ENCODE assay signal across 28 cellular contexts in the genomic region with DNA sequence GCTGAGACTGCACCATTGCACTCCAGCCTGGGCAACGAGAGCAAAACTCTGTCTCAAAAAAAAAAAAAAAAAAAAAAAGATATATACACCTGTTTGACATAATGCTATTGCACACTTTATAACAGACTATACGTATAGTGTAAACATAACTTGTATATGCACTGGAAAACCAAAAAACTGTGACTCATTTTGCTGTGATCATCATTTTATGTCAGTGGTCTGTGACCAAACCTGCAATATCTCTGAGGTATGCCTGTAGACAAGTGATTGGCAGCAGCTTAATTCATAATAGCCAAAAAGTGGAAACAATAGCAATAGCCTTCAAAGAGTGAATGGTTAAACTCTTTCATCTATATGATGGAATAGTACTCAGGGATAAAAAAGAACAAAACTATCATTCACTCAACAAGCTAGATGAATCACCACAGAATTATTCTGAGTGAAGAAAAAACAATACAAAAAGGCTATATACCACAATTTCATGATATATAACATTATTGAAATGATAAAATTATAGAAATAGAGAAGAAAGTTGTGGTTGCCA.
"Had no signal": no experiment of that assay in that cellular context is flagged by ENCODE, and none has a peak within 500 bp of the region (broad histone marks: within the 10 kb centered on the region; RNA-seq: fewer than 3 reads in every experiment).

No MANE protein-coding gene starts in this region.

- DNase-seq: naive thymus-derived CD4-positive, alpha-beta T cell; natural killer cell; pancreas; psoas muscle; right cardiac atrium; spleen; stimulated activated CD4-positive, alpha-beta T cell treated with anti-CD3 and anti-CD28 coated beads, Interleukin-12 subunit alpha, Interleukin-12 subunit beta, amount 100 ng/mL, for 4 hours; stimulated activated CD4-positive, alpha-beta T cell treated with anti-CD3 and anti-CD28 coated beads, Interleukin-1b, Interleukin-23, amount 100 ng/mL, for 48 hours; stimulated activated CD4-positive, alpha-beta T cell treated with anti-CD3 and anti-CD28 coated beads, Interleukin-4, amount 100 ng/mL, for 1 hour; stimulated activated CD4-positive, alpha-beta T cell treated with anti-CD3 and anti-CD28 coated beads, Interleukin-4, amount 100 ng/mL, for 4 hours; stimulated activated CD8-positive, alpha-beta memory T cell treated with anti-CD3 and anti-CD28 coated beads, Interleukin-4, amount 100 ng/mL, for 48 hours; stimulated activated naive B cell treated with anti-CD40 and anti-IgM and Interleukin-4, amounts not matched to agents 10 μg/mL and 1 μg/mL and 100 μg/mL, for 72 hours; stimulated activated naive CD4-positive, alpha-beta T cell treated with Interleukin-2 at 50 U/mL for 16 hours; stomach; thyroid gland; trophoblast cell; upper lobe of left lung had no signal

- H3K27me3 Mint-ChIP-seq: progenitor cell of endocrine pancreas; stimulated activated naive B cell treated with anti-CD40 and anti-IgM and Interleukin-4, amounts not matched to agents 10 μg/mL and 1 μg/mL and 100 μg/mL, for 72 hours; stimulated activated naive CD8-positive, alpha-beta T cell treated with anti-CD3 and anti-CD28 coated beads, Interleukin-15, Interleukin-2, amounts not matched to agents 100 ng/mL and 50 ng/mL, for 24 hours had no signal

- ATAC-seq: naive thymus-derived CD4-positive, alpha-beta T cell; natural killer cell; pancreas; psoas muscle; right cardiac atrium; sciatic nerve; stimulated activated naive B cell treated with anti-CD40 and anti-IgM and Interleukin-4, amounts not matched to agents 10 μg/mL and 1 μg/mL and 100 μg/mL, for 72 hours had no signal

- H3K9me3 Mint-ChIP-seq: naive thymus-derived CD4-positive, alpha-beta T cell; natural killer cell; nephron; stimulated activated naive CD8-positive, alpha-beta T cell treated with anti-CD3 and anti-CD28 coated beads, Interleukin-15, Interleukin-2, amounts not matched to agents 100 ng/mL and 50 ng/mL, for 24 hours had no signal

- H3K9ac ChIP-seq: neural progenitor cell had no signal

- H3K4me2 ChIP-seq: neural progenitor cell, smooth muscle cell had no signal

- FAIRE-seq: pancreas, urothelium cell line had no signal

- H3K27ac Mint-ChIP-seq: naive thymus-derived CD4-positive, alpha-beta T cell; natural killer cell; nephron; neural progenitor cell; stimulated activated naive B cell treated with anti-CD40 and anti-IgM and Interleukin-4, amounts not matched to agents 10 μg/mL and 1 μg/mL and 100 μg/mL, for 72 hours; stimulated activated naive CD8-positive, alpha-beta T cell treated with anti-CD3 and anti-CD28 coated beads, Interleukin-15, Interleukin-2, amounts not matched to agents 100 ng/mL and 50 ng/mL, for 24 hours had no signal

- H3K36me3 Mint-ChIP-seq: natural killer cell had no signal

- H3K27me3 ChIP-seq: neural progenitor cell, pancreas, spleen, stomach, thyroid gland, tibial nerve, upper lobe of left lung, vagina had no signal

- H3K9me3 ChIP-seq: pancreas, psoas muscle, spleen, stomach, thoracic aorta, thyroid gland, tibial nerve, upper lobe of left lung, vagina had no signal

- H3K27ac ChIP-seq: neural progenitor cell, pancreas, psoas muscle, skin epidermis, spleen, stomach, thoracic aorta, thyroid gland, tibial nerve, upper lobe of left lung, vagina had no signal

- H3K36me3 ChIP-seq: neural progenitor cell, pancreas, spleen, stomach, thoracic aorta, thyroid gland, tibial nerve, upper lobe of left lung, vagina had no signal

- H3K4me3 Mint-ChIP-seq: naive thymus-derived CD4-positive, alpha-beta T cell; natural killer cell; nephron; neural progenitor cell; stimulated activated naive B cell treated with anti-CD40 and anti-IgM and Interleukin-4, amounts not matched to agents 10 μg/mL and 1 μg/mL and 100 μg/mL, for 72 hours; stimulated activated naive CD8-positive, alpha-beta T cell treated with anti-CD3 and anti-CD28 coated beads, Interleukin-15, Interleukin-2, amounts not matched to agents 100 ng/mL and 50 ng/mL, for 24 hours had no signal

- H2AFZ ChIP-seq: neural progenitor cell had no signal

- H3K4me3 ChIP-seq: neural progenitor cell, pancreas, psoas muscle, skin epidermis, smooth muscle cell, spleen, stomach, thoracic aorta, thyroid gland, tibial nerve, upper lobe of left lung, vagina had no signal
